ENCODE assay signal across 8 cellular contexts in the genomic region with DNA sequence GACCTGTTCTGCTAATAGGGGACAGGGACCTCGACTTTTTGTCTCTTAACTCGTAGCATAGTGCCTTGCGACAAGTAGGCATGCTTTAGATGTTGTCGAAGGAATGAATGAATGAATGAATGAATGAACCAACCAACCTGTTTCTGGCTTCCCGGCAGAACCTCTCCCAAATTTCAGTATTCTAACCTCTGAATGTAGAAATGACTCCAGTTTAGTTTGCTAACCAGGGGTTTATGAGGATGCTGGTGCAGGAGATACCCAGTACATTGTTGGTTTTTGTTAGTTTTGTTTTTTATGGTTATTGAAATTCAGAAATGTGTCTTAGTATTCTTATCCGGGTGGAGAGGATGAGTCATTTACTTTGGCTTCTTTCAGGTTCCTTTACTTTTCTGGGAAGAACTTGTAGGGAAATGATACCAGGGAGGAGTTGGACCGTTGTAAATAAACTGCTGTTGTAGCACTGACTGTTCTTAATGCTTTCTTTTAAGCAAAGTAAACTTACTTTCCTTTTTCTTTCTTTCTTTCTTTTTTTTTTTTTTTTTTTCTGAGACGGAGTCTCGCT. TPM values are rescaled to one million over a fixed set of nuclear protein-coding genes. Genes with fewer than 3 reads are reported as not detected.
A peak's percentile ranks its signal among the peaks of the same experiment; 100 is the strongest.
DNase-seq lines count a peak whose midpoint lies in the region; ATAC-seq and TF ChIP-seq lines count a peak whose summit lies in the region.

No MANE protein-coding gene starts in this region.

- H3K4me1 ChIP-seq in OCI-LY3 (ENCODE audit: low read length) (peaks cover 8% of the 10 kb centered on the region; the same call in 1 of the 2 replicates), endocrine pancreas (ENCODE audit: control insufficient read depth, insufficient read depth, low read length) (peaks cover 11% of the 10 kb centered on the region), osteoblast (ENCODE audit: insufficient read depth, low read length) (peaks cover 12% of the 10 kb centered on the region)

- H3K4me3 ChIP-seq in OCI-LY3 (ENCODE audit: low read length) (peak overlapping the region; percentile 86), endocrine pancreas (ENCODE audit: control insufficient read depth, insufficient read depth, low read length) (peak overlapping the region; percentile 91), osteoblast (ENCODE audit: insufficient read depth, low read length) (peak overlapping the region; percentile 83)

- peak overlapping the region; percentile 39; the same call in 1 of the 2 replicates for H3K9ac ChIP-seq in OCI-LY3 (ENCODE audit: low read length)
- peak overlapping the region; percentile 70 for H3K9ac ChIP-seq in endocrine pancreas (ENCODE audit: control insufficient read depth, insufficient read depth, low read length)

- H4K20me1 ChIP-seq in OCI-LY3 (ENCODE audit: insufficient read depth, low read length): no peaks in the 10 kb centered on the region
- H4K20me1 ChIP-seq in osteoblast (ENCODE audit: insufficient read depth, low read length): no peaks in the 10 kb centered on the region

- DNase-seq in EH (ENCODE audit: low read depth) (peak; percentile 9), osteoblast (ENCODE audit: insufficient read length, low spot score, missing footprints) (peak; percentile 69), putamen (ENCODE audit: low spot score) (no peak)
- DNase-seq in NK-92 treated with Interleukin-12 subunit alpha and Interleukin-12 subunit beta, amount 100 ng/mL, for 24 hours (lab: John Stamatoyannopoulos, UW): no peak

- no peak overlapping the region for H3K27ac ChIP-seq in OCI-LY3 (ENCODE audit: low read length)
- peak overlapping the region; percentile 80 for H3K27ac ChIP-seq in osteoblast (ENCODE audit: low read depth, low read length)

- H3K79me2 ChIP-seq in OCI-LY3 (ENCODE audit: low read length): no peaks in the 10 kb centered on the region; the same call in 1 of the 2 replicates
- H3K79me2 ChIP-seq in osteoblast (ENCODE audit: insufficient read depth, low read length): peaks cover 20% of the 10 kb centered on the region

- H2AFZ ChIP-seq in OCI-LY3 (ENCODE audit: low read depth, low read length) (no peak overlapping the region), osteoblast (ENCODE audit: low read length) (peak overlapping the region; percentile 92)

- ATAC-seq in HG03097 (IDR thresholded peaks at IDR 0.05; ENCODE audit: low FRiP score, unreplicated experiment) (no peak), esophagus mucosa (no peak)

- H3K36me3 ChIP-seq in OCI-LY3 (replicated peaks; ENCODE audit: low read depth, low read length) (no peaks in the 10 kb centered on the region), endocrine pancreas (ENCODE audit: control insufficient read depth, insufficient read depth, low read length) (no peaks in the 10 kb centered on the region), osteoblast (ENCODE audit: insufficient read depth, low read length) (no peaks in the 10 kb centered on the region)

- H3K9me3 ChIP-seq in OCI-LY3 (ENCODE audit: insufficient read depth, low read length) (no peaks in the 10 kb centered on the region), endocrine pancreas (ENCODE audit: control insufficient read depth, low read length) (no peaks in the 10 kb centered on the region), osteoblast (ENCODE audit: low read depth, low read length) (no peaks in the 10 kb centered on the region)

- TF ChIP-seq CTCF in OCI-LY3 (IDR thresholded peaks at IDR 0.05; ENCODE audit: low read depth, low read length) (no peak), osteoblast (IDR thresholded peaks at IDR 0.05; ENCODE audit: extremely low read depth, low read depth, low read length) (no peak)

- H3K4me2 ChIP-seq in OCI-LY3 (ENCODE audit: low read length) (peak overlapping the region; percentile 57), osteoblast (ENCODE audit: insufficient read depth, low read length) (peak overlapping the region; percentile 82)

- H3K27me3 ChIP-seq in OCI-LY3 (ENCODE audit: low read depth, low read length) (no peaks in the 10 kb centered on the region), endocrine pancreas (ENCODE audit: control insufficient read depth, insufficient read depth, low read length) (no peaks in the 10 kb centered on the region), osteoblast (ENCODE audit: insufficient read depth, low read length) (no peaks in the 10 kb centered on the region)

RNA-seq across cellular contexts. Expression of a gene that starts 29.6 kb away (rescaled TPM):
- total RNA-seq in osteoblast (3.2 and 4.0 TPM in 2 replicates), esophagus mucosa (10.6 TPM)

Comparison
In these comparisons a context has a peak if more than half of its experiments do, and no peak if none do; other contexts are left out.
1. DNase-seq: peak in EH (single experiment) and osteoblast (single experiment); none in NK-92 treated with Interleukin-12 subunit alpha and Interleukin-12 subunit beta, amount 100 ng/mL, for 24 hours (single experiment) and putamen (single experiment).
2. Peak in every context shown above with its lines, with median percentiles within 50 percentile points of each other: H3K4me3 ChIP-seq.